Comparison of ENCODE assay signal across 24 cellular contexts in genomic region chr18:51884039-51884438, GRCh38.
"Had no signal": no experiment of that assay in that cellular context is flagged by ENCODE, and none has a peak within 500 bp of the region (broad histone marks: within the 10 kb centered on the region; RNA-seq: fewer than 3 reads in every experiment).

No MANE protein-coding gene starts in this region.

- H3K9me3 ChIP-seq: esophagus muscularis mucosa, gastroesophageal sphincter, heart left ventricle, prostate gland, right atrium auricular region, sigmoid colon, thyroid gland had no signal

- H3K4me1 ChIP-seq: esophagus muscularis mucosa, foreskin keratinocyte, gastroesophageal sphincter, heart left ventricle, neural progenitor cell, parathyroid adenoma, prostate gland, right atrium auricular region, sigmoid colon, stomach, thyroid gland had no signal

- H3K27ac ChIP-seq: coronary artery, esophagus muscularis mucosa, foreskin keratinocyte, gastroesophageal sphincter, heart left ventricle, neural progenitor cell, parathyroid adenoma, prostate gland, right atrium auricular region, sigmoid colon, stomach, thyroid gland had no signal

- H3K4me3 ChIP-seq: coronary artery, esophagus muscularis mucosa, gastroesophageal sphincter, heart left ventricle, mucosa of descending colon, neural progenitor cell, prostate gland, right atrium auricular region, sigmoid colon, stomach, thyroid gland had no signal

- H3K36me3 ChIP-seq: esophagus muscularis mucosa, gastroesophageal sphincter, heart left ventricle, neural progenitor cell, prostate gland, right atrium auricular region, sigmoid colon, stomach, thyroid gland had no signal

- H3K27me3 ChIP-seq: esophagus muscularis mucosa, foreskin keratinocyte, gastroesophageal sphincter, heart left ventricle, neural progenitor cell, right atrium auricular region, sigmoid colon, stomach, thyroid gland had no signal

- ATAC-seq: foreskin keratinocyte; gastroesophageal sphincter; heart left ventricle; left cardiac atrium; left ventricle myocardium superior; mucosa of descending colon; naive thymus-derived CD4-positive, alpha-beta T cell; stimulated activated effector memory CD8-positive, alpha-beta T cell treated with anti-CD3 and anti-CD28 coated beads, Interleukin-12 subunit alpha, Interleukin-12 subunit beta, amount 100 ng/mL, for 72 hours had no signal

- DNase-seq: dermis blood vessel endothelial cell; effector memory CD4-positive, alpha-beta T cell; foreskin keratinocyte; heart left ventricle; hippocampal formation; left cardiac atrium; left ventricle myocardium superior; mesenchymal stem cell; mucosa of descending colon; naive thymus-derived CD4-positive, alpha-beta T cell; sigmoid colon; stimulated activated CD4-positive, alpha-beta T cell treated with anti-CD3 and anti-CD28 coated beads, Interleukin-2, amount 100 ng/mL, for 24 hours; stimulated activated CD4-positive, alpha-beta T cell treated with anti-CD3 and anti-CD28 coated beads, Interleukin-4, amount 100 ng/mL, for 24 hours; stimulated activated naive CD4-positive, alpha-beta T cell treated with Interleukin-2 at 50 U/mL for 16 hours; stomach; thyroid gland had no signal
